ENCODE assay signal across 7 cellular contexts in genomic region chr15:23035964-23036566, GRCh38. TPM values are rescaled to one million over a fixed set of nuclear protein-coding genes. Genes with fewer than 3 reads are reported as not detected.
DNase-seq lines count a peak whose midpoint lies in the region; ATAC-seq, FAIRE-seq and TF ChIP-seq lines count a peak whose summit lies in the region.

No MANE protein-coding gene starts in this region.

- H3K27me3 ChIP-seq in DND-41 (ENCODE audit: insufficient read depth, low read length, poor library complexity) (no peaks in the 10 kb centered on the region), HAP-1 (ENCODE audit: low read depth) (no peaks in the 10 kb centered on the region; the same call in 1 of the 2 replicates)

- no peak overlapping the region for H3K4me3 Mint-ChIP-seq in stimulated activated memory B cell treated with anti-CD40 and anti-IgM and Interleukin-4, amounts not matched to agents 10 μg/mL and 1 μg/mL and 100 μg/mL, for 72 hours

- no peak for FAIRE-seq in kidney (lab: Jason Lieb, UNC)

- H3K36me3 Mint-ChIP-seq in stimulated activated memory B cell treated with anti-CD40 and anti-IgM and Interleukin-4, amounts not matched to agents 10 μg/mL and 1 μg/mL and 100 μg/mL, for 72 hours, result peaks cover 41% of the 10 kb centered on the region

- no peak overlapping the region for H3K27ac ChIP-seq in DND-41 (ENCODE audit: low read length)
- H3K27ac ChIP-seq in kidney (ENCODE audit: low read depth in 2 of 2, low read length in 2 of 2), result no peak overlapping the region

- no peaks in the 10 kb centered on the region for H3K9me3 ChIP-seq in DND-41 (ENCODE audit: insufficient read depth, low read length, severe bottlenecking)
- no peaks in the 10 kb centered on the region for H3K9me3 ChIP-seq in HAP-1
- no peaks in the 10 kb centered on the region for H3K9me3 ChIP-seq in kidney (ENCODE audit: control insufficient read depth in 1 of 2, low read length in 2 of 2)

- H3K9ac ChIP-seq in DND-41 (ENCODE audit: low read depth, low read length) (no peak overlapping the region), kidney (ENCODE audit: low read length in 2 of 2) (no peak overlapping the region)

- DNase-seq in DND-41, result peak; percentile 58
- peak; percentile 44 to 82 for DNase-seq in HAP-1 (ENCODE audit: low spot score in 2 of 2)
- peak; percentile 76 for DNase-seq in SK-MEL-5 (ENCODE audit: low read depth, low spot score)
- peak; percentile 43 for DNase-seq in astrocyte of the spinal cord (ENCODE audit: low read depth, low spot score)
- no peak for DNase-seq in kidney
- DNase-seq in stimulated activated CD8-positive, alpha-beta memory T cell treated with anti-CD3 and anti-CD28 coated beads, Interleukin-2, amount 100 ng/mL, for 48 hours (ENCODE audit: low read depth in 2 of 2), result peak; percentile 24 to 36

- no peak overlapping the region for H3K27ac Mint-ChIP-seq in stimulated activated memory B cell treated with anti-CD40 and anti-IgM and Interleukin-4, amounts not matched to agents 10 μg/mL and 1 μg/mL and 100 μg/mL, for 72 hours

- H2AFZ ChIP-seq in DND-41 (ENCODE audit: low read depth, low read length), result no peak overlapping the region

- H4K20me1 ChIP-seq in DND-41 (ENCODE audit: insufficient read depth, low read length), result peaks cover 9% of the 10 kb centered on the region; the same call in 1 of the 2 replicates

- peaks cover 26% of the 10 kb centered on the region for H3K79me2 ChIP-seq in DND-41 (ENCODE audit: insufficient read depth, low read length)

- H3K4me1 Mint-ChIP-seq in stimulated activated memory B cell treated with anti-CD40 and anti-IgM and Interleukin-4, amounts not matched to agents 10 μg/mL and 1 μg/mL and 100 μg/mL, for 72 hours, result peaks cover 27% of the 10 kb centered on the region

- intact Hi-C loops in kidney (cut with DNase I), result loop anchor here (10.0 kb wide), 1 partner anchor 81 kb away; no protein-coding TSS in a partner anchor

- no peaks in the 10 kb centered on the region for H3K27me3 Mint-ChIP-seq in stimulated activated memory B cell treated with anti-CD40 and anti-IgM and Interleukin-4, amounts not matched to agents 10 μg/mL and 1 μg/mL and 100 μg/mL, for 72 hours

- H3K4me3 ChIP-seq in DND-41 (ENCODE audit: low read depth in 1 of 2, low read length in 2 of 2) (no peak overlapping the region), HAP-1 (no peak overlapping the region), astrocyte of the spinal cord (ENCODE audit: low read depth, low read length) (no peak overlapping the region), kidney (ENCODE audit: low read length in 2 of 2) (no peak overlapping the region)

- no peak overlapping the region for H3K4me2 ChIP-seq in DND-41 (ENCODE audit: insufficient read depth, low read length)

- H3K36me3 ChIP-seq in DND-41 (ENCODE audit: insufficient read depth, low read length) (peaks cover 50% of the 10 kb centered on the region), HAP-1 (replicated peaks) (peaks cover 41% of the 10 kb centered on the region), kidney (ENCODE audit: control insufficient read depth in 1 of 2, insufficient read depth in 2 of 2, low read length in 2 of 2) (peaks cover 10 to 16% of the 10 kb centered on the region in 2 donors)

- in situ Hi-C loops in HAP-1 (cut with MboI; ENCODE audit: low sequenced_read_pairs), result loop anchor here (10.0 kb wide), 1 partner anchor 61 kb away; no protein-coding TSS in a partner anchor
- in situ Hi-C loops in SK-MEL-5 (cut with HindIII; ENCODE audit: low pct_unique_long_range_greater_than_20kb, low sequenced_read_pairs), result no loop called here
- in situ Hi-C loops in astrocyte of the spinal cord (cut with HindIII; ENCODE audit: low sequenced_read_pairs), result no loop called here

- H3K4me1 ChIP-seq in DND-41 (ENCODE audit: insufficient read depth, low read length) (peaks cover 29% of the 10 kb centered on the region), HAP-1 (no peaks in the 10 kb centered on the region; the same call in 1 of the 2 replicates), kidney (ENCODE audit: control insufficient read depth in 1 of 2, insufficient read depth in 1 of 2, low read depth in 1 of 2, low read length in 2 of 2) (peaks cover 0 to 4% of the 10 kb centered on the region in 2 donors)

- TF ChIP-seq CTCF in DND-41 (IDR thresholded peaks at IDR 0.05; ENCODE audit: borderline replicate concordance, extremely low read depth, low read length, poor library complexity, severe bottlenecking) (peak; percentile 79), astrocyte of the spinal cord (IDR thresholded peaks at IDR 0.05; ENCODE audit: low read depth, low read length) (peak; percentile 87), kidney (IDR thresholded peaks at IDR 0.05; ENCODE audit: borderline replicate concordance, extremely low read depth, insufficient read depth) (peak; percentile 41)

- no peaks in the 10 kb centered on the region for H3K9me3 Mint-ChIP-seq in stimulated activated memory B cell treated with anti-CD40 and anti-IgM and Interleukin-4, amounts not matched to agents 10 μg/mL and 1 μg/mL and 100 μg/mL, for 72 hours

- ATAC-seq in DND-41 (ENCODE audit: insufficient read depth, low read depth), result no peak
- ATAC-seq in stimulated activated memory B cell treated with anti-CD40 and anti-IgM and Interleukin-4, amounts not matched to agents 10 μg/mL and 1 μg/mL and 100 μg/mL, for 72 hours, result no peak

RNA-seq across cellular contexts. Expression of gene TUBGCP5, which starts 3.3 kb away (rescaled TPM):
- 19.9 and 22.9 TPM in 2 replicates for total RNA-seq in SK-MEL-5 (2014; rRNA removed; shearing (Covaris generic))
- polyA plus RNA-seq in SK-MEL-5 (2015; cell fraction: cytosol; rRNA removed), result 10.0 and 14.0 TPM in 2 replicates
- 26.5 and 50.0 TPM in 2 replicates for polyA plus RNA-seq in SK-MEL-5 (2015; cell fraction: nucleus; rRNA removed)
- total RNA-seq in kidney, result 19.1 TPM
- 4.7 TPM for polyA plus RNA-seq in kidney (ENCODE audit: insufficient read depth, low read depth, low replicate concordance)

RNA-seq across cellular contexts. Expression of gene CYFIP1, which starts 55.9 kb away (rescaled TPM):
- total RNA-seq in SK-MEL-5 (2014; rRNA removed; shearing (Covaris generic)), result 83.3 and 92.3 TPM in 2 replicates
- 72.4 and 83.1 TPM in 2 replicates for polyA plus RNA-seq in SK-MEL-5 (2015; cell fraction: cytosol; rRNA removed)
- polyA plus RNA-seq in SK-MEL-5 (2015; cell fraction: nucleus; rRNA removed), result 101 TPM in 2 replicates
- 143 TPM for total RNA-seq in kidney
- polyA plus RNA-seq in kidney (ENCODE audit: insufficient read depth, low read depth, low replicate concordance), result 32.3 TPM
